In the genomic region with DNA sequence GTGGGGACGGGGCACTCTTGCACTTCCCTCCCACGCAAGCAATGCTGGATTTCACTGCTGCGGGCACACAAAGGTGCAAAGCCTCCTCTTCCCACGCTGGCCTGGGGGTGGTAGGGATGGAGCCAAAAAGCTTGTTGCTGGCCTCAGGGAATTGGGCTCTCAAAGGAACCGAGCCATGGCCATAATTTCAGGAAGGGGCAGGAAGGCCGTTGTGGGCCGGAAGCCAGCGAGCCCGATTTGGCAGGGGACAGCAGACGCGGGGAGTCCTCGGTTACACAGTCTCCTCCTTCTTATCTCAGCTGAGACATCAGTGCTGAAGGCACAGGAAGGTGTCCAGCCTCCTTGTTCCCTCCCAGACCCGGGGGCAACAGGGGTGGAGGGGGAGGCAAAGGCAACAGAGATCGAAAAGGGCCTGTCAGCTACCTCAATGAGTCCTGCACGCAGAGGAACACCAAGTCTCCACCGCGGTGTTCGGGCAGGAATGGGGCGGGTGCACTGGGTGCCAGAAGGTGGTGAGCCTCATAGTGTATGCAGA, we compare ENCODE assay signal across 8 cellular contexts. TPM values are rescaled to one million over a fixed set of nuclear protein-coding genes. Genes with fewer than 3 reads are reported as not detected.
A peak's percentile ranks its signal among the peaks of the same experiment; 100 is the strongest.
DNase-seq lines count a peak whose midpoint lies in the region; ATAC-seq and TF ChIP-seq lines count a peak whose summit lies in the region.

No MANE protein-coding gene starts in this region.

- H3K4me1 ChIP-seq in left ventricle myocardium inferior (peaks cover 37% of the 10 kb centered on the region), sigmoid colon (peaks cover 0 to 30% (median 26%) of the 10 kb centered on the region in 4 donors)

- intact Hi-C loops in left ventricle myocardium inferior (cut with micrococcal nuclease) (loop anchor here (2.0 to 5.0 kb wide), 2 partner anchors 119 to 218 kb away; a partner anchor contains a TSS), sigmoid colon (cut with DNase I) (loop anchor here (2.0 to 10.0 kb wide), 4 partner anchors 121 to 433 kb away; a partner anchor contains a TSS)

- CTCF ChIA-PET in GM10248 (lab: Yijun Ruan, JAX) = interaction anchor here (1.0 to 11.2 kb wide), 30 partner anchors 8 to 434 kb away, joined by 3 to 207 read pairs (median 7); a partner anchor contains a TSS

- no peak for TF ChIP-seq POLR2A in sigmoid colon (IDR thresholded peaks at IDR 0.05)

- 35 to 38% methylated on average over 19 of the region's 19 CpGs for WGBS in sigmoid colon, 2 donors

- no peak for TF ChIP-seq EP300 in sigmoid colon (IDR thresholded peaks at IDR 0.05)

- H3K9me3 ChIP-seq in left ventricle myocardium inferior (replicated peaks) (peaks cover 6% of the 10 kb centered on the region), sigmoid colon (no peaks in the 10 kb centered on the region)

- peak; percentile 13 for DNase-seq in GM10248 (ENCODE audit: extremely low spot score)
- DNase-seq in activated CD8-positive, alpha-beta memory T cell treated with anti-CD3 and anti-CD28 coated beads, Interleukin-2, amount 50 U/mL, for 48 hours = peak; percentile 61
- peak; percentile 67 for DNase-seq in left ventricle myocardium inferior
- no peak for DNase-seq in sigmoid colon
- DNase-seq in NAMALWA (ENCODE audit: low spot score) = no peak
- DNase-seq in NCI-H1694 treated with DMSO at 0.1 percent for 48 hours (lab: John Stamatoyannopoulos, UW) = no peak

- H3K36me3 ChIP-seq in left ventricle myocardium inferior (no peaks in the 10 kb centered on the region), sigmoid colon (no peaks in the 10 kb centered on the region)

- POLR2A ChIA-PET in GM10248 (lab: Yijun Ruan, JAX) = no interaction called here

- H3K27ac ChIP-seq in left ventricle myocardium inferior (replicated peaks) = peak overlapping the region; percentile 88
- H3K27ac ChIP-seq in sigmoid colon = peak overlapping the region in 2 of 4 donors; percentile 43 to 53

- ATAC-seq in HG02885 (IDR thresholded peaks at IDR 0.05; ENCODE audit: poor library complexity, unreplicated experiment) (no peak), HG03139 (IDR thresholded peaks at IDR 0.05; ENCODE audit: unreplicated experiment) (no peak)

- no peak for TF ChIP-seq CTCF in GM10248 (IDR thresholded peaks at IDR 0.05; ENCODE audit: control extremely low read depth, extremely low read depth, low read depth, missing control alignments)
- TF ChIP-seq CTCF in left ventricle myocardium inferior (IDR thresholded peaks at IDR 0.05; ENCODE audit: borderline replicate concordance) = no peak
- no peak for TF ChIP-seq CTCF in sigmoid colon (IDR thresholded peaks at IDR 0.05)

- no peaks in the 10 kb centered on the region for H3K27me3 ChIP-seq in left ventricle myocardium inferior (ENCODE audit: low read depth)
- H3K27me3 ChIP-seq in sigmoid colon = peaks cover 0 to 8% (median 0%) of the 10 kb centered on the region in 3 donors

- H3K4me3 ChIP-seq in left ventricle myocardium inferior (peak overlapping the region; percentile 66), sigmoid colon (peak overlapping the region in 3 of 4 donors; percentile 30 to 40 (median 34))

RNA-seq across cellular contexts. Expression of a gene that starts 59.5 kb away (rescaled TPM):
- total RNA-seq in left ventricle myocardium inferior (15.1 TPM), sigmoid colon (10 to 100 TPM; 17.8 to 28.0 (median 25.7) TPM)
- polyA plus RNA-seq in sigmoid colon = 1 to 10 TPM; 1.2 to 4.6 (median 4.3) TPM

Comparison
In these comparisons a context has a peak if more than half of its experiments do, and no peak if none do; other contexts are left out.
1. DNase-seq: peak in GM10248 (single experiment), activated CD8-positive, alpha-beta memory T cell treated with anti-CD3 and anti-CD28 coated beads, Interleukin-2, amount 50 U/mL, for 48 hours (single experiment) and left ventricle myocardium inferior (single experiment); none in sigmoid colon (single experiment), NAMALWA (single experiment) and NCI-H1694 treated with DMSO at 0.1 percent for 48 hours (single experiment).